Comparison of ENCODE assay signal across 20 cellular contexts in the genomic region with DNA sequence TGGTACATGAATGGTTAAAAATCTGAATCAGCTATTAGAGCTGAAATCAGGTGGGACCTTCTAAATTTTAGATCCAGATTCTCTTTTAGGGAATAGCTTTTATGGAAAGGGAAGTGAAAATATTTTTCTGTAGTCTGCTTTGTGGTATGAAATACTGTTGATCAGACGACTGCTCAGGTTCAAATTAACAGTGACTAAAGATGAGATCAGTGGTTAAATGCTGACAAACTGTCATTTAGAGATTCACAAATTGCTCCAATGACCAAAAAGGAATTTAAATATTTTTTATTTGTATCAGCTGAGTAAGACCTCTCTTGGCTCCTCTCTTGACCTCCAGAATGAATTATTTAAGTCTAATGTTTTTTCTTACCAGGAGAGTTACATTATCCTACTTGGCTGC.
"Had no signal": no experiment of that assay in that cellular context is flagged by ENCODE, and none has a peak within 500 bp of the region (broad histone marks: within the 10 kb centered on the region; RNA-seq: fewer than 3 reads in every experiment).

No MANE protein-coding gene starts in this region.

- H3K9me3 ChIP-seq: tibial artery, vagina had no signal

- H3K4me3 ChIP-seq: lung, skin epidermis, tibial artery, vagina had no signal

- DNase-seq: activated CD4-positive, alpha-beta T cell treated with anti-CD3 and anti-CD28 coated beads, Interleukin-2, amount 50 U/mL, for 4 hours; activated CD8-positive, alpha-beta memory T cell treated with anti-CD3 and anti-CD28 coated beads, Interleukin-2, amount 10 ng/mL, durations not matched to agents 7 days and 5 days; activated effector memory CD4-positive, alpha-beta T cell treated with anti-CD3 and anti-CD28 coated beads, Interleukin-2, amount 50 U/mL, for 16 hours; activated naive CD8-positive, alpha-beta T cell treated with anti-CD3 and anti-CD28 coated beads for 36 hours; activated T-cell treated with anti-CD3 and anti-CD28 coated beads, Interleukin-2, amount 50 U/mL, for 24 hours; anterior cingulate cortex; endodermal cell; foreskin fibroblast; glutamatergic neuron; left cardiac atrium; naive B cell; retina; stimulated activated CD4-positive, alpha-beta T cell treated with anti-CD3 and anti-CD28 coated beads, Interleukin-4, amount 100 ng/mL, for 4 hours; tibial artery had no signal

- H3K4me1 ChIP-seq: parathyroid adenoma, tibial artery, vagina had no signal

- ATAC-seq: activated CD4-positive, CD25-positive, alpha-beta regulatory T cell treated with anti-CD3 and anti-CD28 coated beads, Interleukin-2, amount 50 U/mL, for 24 hours; activated CD8-positive, alpha-beta memory T cell treated with anti-CD3 and anti-CD28 coated beads, Interleukin-2, amount 10 ng/mL, durations not matched to agents 7 days and 5 days; esophagus mucosa; left cardiac atrium had no signal

- H3K79me2 ChIP-seq: parathyroid adenoma had no signal

- H3K27ac ChIP-seq: parathyroid adenoma, skin epidermis, tibial artery, vagina had no signal

- H2AFZ ChIP-seq: parathyroid adenoma had no signal

- H3K36me3 ChIP-seq: tibial artery, vagina had no signal

- H3K27me3 ChIP-seq: tibial artery, vagina had no signal

- H3K9ac ChIP-seq: parathyroid adenoma had no signal
